In genomic region chr12:117674763-117675162, GRCh38 we compare ENCODE assay signal across 22 cellular contexts.
A peak's percentile ranks its signal among the peaks of the same experiment; 100 is the strongest.
DNase-seq lines count a peak whose midpoint lies in the region; ATAC-seq, FAIRE-seq and TF ChIP-seq lines count a peak whose summit lies in the region.
"Had no signal": no experiment of that assay in that cellular context is flagged by ENCODE, and none has a peak within 500 bp of the region (broad histone marks: within the 10 kb centered on the region; RNA-seq: fewer than 3 reads in every experiment).

No MANE protein-coding gene starts in this region.

- H4K8ac ChIP-seq in H1 (ENCODE audit: extremely low read depth, insufficient read depth, low read length) (no peak overlapping the region), mesenchymal stem cell (ENCODE audit: low read length) (no peak overlapping the region)

- H2BK20ac ChIP-seq in H1 (ENCODE audit: low read length), result no peak overlapping the region

- H3K4ac ChIP-seq in H1 (replicated peaks; ENCODE audit: insufficient read length, low read depth, low read length) (no peak overlapping the region), mesenchymal stem cell (ENCODE audit: low read depth in 1 of 2, low read length in 2 of 2) (no peak overlapping the region)

- H3K27me3 ChIP-seq in H1 (replicated peaks in 1 of 4; ENCODE audit: control insufficient read depth in 3 of 4, extremely low read depth in 1 of 4, insufficient read depth in 3 of 4, low read length in 3 of 4), result no peaks in the 10 kb centered on the region
- H3K27me3 ChIP-seq in mesenchymal stem cell (ENCODE audit: control insufficient read depth in 1 of 2, insufficient read depth in 1 of 2, low read length in 2 of 2), result peaks cover 0 to 29% of the 10 kb centered on the region in 2 experiments
- H3K27me3 ChIP-seq: BLaER1 treated with 17β-estradiol and CSF1 and Interleukin-3, amounts not matched to agents 10 nM and 100 nM had no signal

- no peaks in the 10 kb centered on the region; the same call in 1 of the 2 replicates for H3K23me2 ChIP-seq in H1 (ENCODE audit: low read depth, low read length)

- H2BK5ac ChIP-seq in H1 (ENCODE audit: low read depth, low read length), result no peak overlapping the region
- no peak overlapping the region for H2BK5ac ChIP-seq in mesenchymal stem cell (ENCODE audit: low read depth, low read length, poor library complexity, severe bottlenecking)

- H3K23ac ChIP-seq in H1 (ENCODE audit: insufficient read length) (no peak overlapping the region), mesenchymal stem cell (ENCODE audit: low read length in 2 of 2) (no peak overlapping the region)

- 39% methylated on average over 1 of the region's 1 CpG for WGBS in A549 (ENCODE audit: missing lambda C conversion rate)
- WGBS in H1 (ENCODE audit: extremely low coverage in 1 of 2, insufficient coverage in 1 of 2, insufficient read length in 1 of 2, insufficient replicate concordance in 2 of 2, low coverage in 1 of 2, low lambda C conversion rate in 2 of 2, missing lambda C conversion rate in 1 of 2), 2 experiments, result 83% methylated on average over 1 of the region's 1 CpG; no CpG with 5 or more reads in 1 of the 2 experiments
- 91% methylated on average over 1 of the region's 1 CpG for WGBS in mesenchymal stem cell

- TF ChIP-seq RAD21 in A549 (conservative IDR thresholded peaks at IDR 0.05 in 1 of 2, IDR thresholded peaks at IDR 0.05 in 1 of 2) (no peak), H1 (IDR thresholded peaks at IDR 0.05 in 1 of 2, conservative IDR thresholded peaks at IDR 0.05 in 1 of 2; ENCODE audit: low read depth in 2 of 2, low read length in 2 of 2) (no peak)

- H3K4me2 ChIP-seq in A549, result no peak overlapping the region
- no peak overlapping the region for H3K4me2 ChIP-seq in H1 (ENCODE audit: insufficient read depth in 1 of 2, low read depth in 2 of 2, low read length in 2 of 2)
- no peak overlapping the region for H3K4me2 ChIP-seq in mesenchymal stem cell (ENCODE audit: low read length, poor library complexity, severe bottlenecking)
- H3K4me2 ChIP-seq: BLaER1 treated with 17β-estradiol and CSF1 and Interleukin-3, amounts not matched to agents 10 nM and 100 nM had no signal

- H3K9ac ChIP-seq in H1 (replicated peaks in 1 of 4; ENCODE audit: extremely low read depth in 1 of 4, low read depth in 3 of 4, low read length in 3 of 4), result no peak overlapping the region
- no peak overlapping the region for H3K9ac ChIP-seq in mesenchymal stem cell (ENCODE audit: low read length)
- H3K9ac ChIP-seq: BLaER1 treated with 17β-estradiol and CSF1 and Interleukin-3, amounts not matched to agents 10 nM and 100 nM had no signal

- no peaks in the 10 kb centered on the region for H3K36me3 ChIP-seq in HEK293 (ENCODE audit: control insufficient read depth in 2 of 2, insufficient read depth in 1 of 2, low read length in 2 of 2)
- H3K36me3 ChIP-seq in H1 (ENCODE audit: control insufficient read depth in 2 of 4, insufficient read depth in 4 of 4, low read length in 3 of 4), result no peaks in the 10 kb centered on the region
- no peaks in the 10 kb centered on the region for H3K36me3 ChIP-seq in mesenchymal stem cell (ENCODE audit: control insufficient read depth in 1 of 2, insufficient read depth in 2 of 2, low read depth in 1 of 2, low read length in 2 of 2)
- H3K36me3 ChIP-seq: BLaER1 treated with 17β-estradiol and CSF1 and Interleukin-3, amounts not matched to agents 10 nM and 100 nM had no signal

- H4K5ac ChIP-seq in H1 (ENCODE audit: insufficient read length, low read depth, low read length), result no peak overlapping the region

- H3K79me1 ChIP-seq in H1 (ENCODE audit: low read depth, low read length) (no peaks in the 10 kb centered on the region), mesenchymal stem cell (replicated peaks; ENCODE audit: low read length, poor library complexity, severe bottlenecking) (no peaks in the 10 kb centered on the region)

- TF ChIP-seq CTCF in A549 (IDR thresholded peaks at IDR 0.05), result no peak
- no peak for TF ChIP-seq CTCF in HEK293 (tag by site-specific recombination; IDR thresholded peaks at IDR 0.05)
- TF ChIP-seq CTCF in H1 (IDR thresholded peaks at IDR 0.05; ENCODE audit: control extremely low read depth in 1 of 3, insufficient read depth in 1 of 3, low read depth in 1 of 3, low read length in 3 of 3), result no peak

- H3K27ac ChIP-seq in A549, result no peak overlapping the region
- H3K27ac ChIP-seq in HEK293 (ENCODE audit: extremely low read depth, low read depth, low read length), result no peak overlapping the region
- no peak overlapping the region for H3K27ac ChIP-seq in H1 (ENCODE audit: low read depth, low read length)
- H3K27ac ChIP-seq in mesenchymal stem cell (ENCODE audit: low read length, poor library complexity, severe bottlenecking), result no peak overlapping the region
- H3K27ac ChIP-seq: BLaER1 treated with 17β-estradiol and CSF1 and Interleukin-3, amounts not matched to agents 10 nM and 100 nM; C4-2B had no signal

- H2AFZ ChIP-seq in H1 (ENCODE audit: low read length) (no peak overlapping the region), mesenchymal stem cell (ENCODE audit: low read depth, low read length) (no peak overlapping the region)

- no peaks in the 10 kb centered on the region for H3K9me3 ChIP-seq in A549
- no peaks in the 10 kb centered on the region for H3K9me3 ChIP-seq in HEK293 (ENCODE audit: control insufficient read depth, insufficient read depth, low read depth, low read length)
- H3K9me3 ChIP-seq in H1 (ENCODE audit: insufficient read depth in 2 of 2, low read depth in 1 of 2, low read length in 1 of 2), result no peaks in the 10 kb centered on the region
- H3K9me3 ChIP-seq in mesenchymal stem cell (ENCODE audit: control insufficient read depth, low read length), result peaks cover 7% of the 10 kb centered on the region
- H3K9me3 ChIP-seq: Caco-2 had no signal

- CTCF ChIA-PET in A549 (lab: Yijun Ruan, JAX) (interaction anchor here (0.6 to 1.7 kb wide), 4 partner anchors 12 to 468 kb away, joined by 3 to 5 read pairs (median 4); no protein-coding TSS in a partner anchor), HEK293 (lab: Yijun Ruan, JAX) (interaction anchor here (0.6 to 0.7 kb wide), 2 partner anchors 163 to 1365 kb away, joined by 3 read pairs; no protein-coding TSS in a partner anchor), H1 (lab: Charles Lee; ENCODE audit: partially characterized antibody) (interaction anchor here (0.7 to 2.6 kb wide), 2 partner anchors 83 to 162 kb away, joined by 5 to 8 read pairs; no protein-coding TSS in a partner anchor)

- no peak overlapping the region for H2BK15ac ChIP-seq in H1 (ENCODE audit: low read length)
- H2BK15ac ChIP-seq in mesenchymal stem cell (ENCODE audit: low read depth, poor library complexity, severe bottlenecking), result no peak overlapping the region

- TF ChIP-seq EP300 in A549 (IDR thresholded peaks at IDR 0.05) (no peak), H1 (IDR thresholded peaks at IDR 0.05; ENCODE audit: borderline replicate concordance in 1 of 2, low read depth in 2 of 2, low read length in 2 of 2) (no peak)

- H2AK5ac ChIP-seq in H1 (ENCODE audit: low read depth, low read length), result no peak overlapping the region
- H2AK5ac ChIP-seq in mesenchymal stem cell (ENCODE audit: low read length, severe bottlenecking), result peak overlapping the region; percentile 43

- no peak for FAIRE-seq in A549 (lab: Jason Lieb, UNC)
- FAIRE-seq in H1 (lab: Jason Lieb, UNC), result no peak
- FAIRE-seq: A204.1, D721Med, G401.6, GM12891, GM19239 had no signal

- no peaks in the 10 kb centered on the region for H4K20me1 ChIP-seq in H1 (replicated peaks in 1 of 2; ENCODE audit: control insufficient read depth in 1 of 2, insufficient read depth in 2 of 2, low read length in 2 of 2)
- H4K20me1 ChIP-seq: BLaER1 treated with 17β-estradiol and CSF1 and Interleukin-3, amounts not matched to agents 10 nM and 100 nM had no signal

- ATAC-seq in A549 (no peak), GM21825 (IDR thresholded peaks at IDR 0.05; ENCODE audit: unreplicated experiment) (no peak), HG03378 (IDR thresholded peaks at IDR 0.05; ENCODE audit: unreplicated experiment) (no peak)
- ATAC-seq: CD8-positive, alpha-beta T cell had no signal

- TF ChIP-seq POLR2A in A549 (IDR thresholded peaks at IDR 0.05; ENCODE audit: low read length) (no peak), H1 (IDR thresholded peaks at IDR 0.05; ENCODE audit: control extremely low read depth in 1 of 2, low read depth in 2 of 2, low read length in 2 of 2) (no peak)

- no peak overlapping the region for H3K4me3 ChIP-seq in A549
- no peak overlapping the region for H3K4me3 ChIP-seq in HEK293 (ENCODE audit: low read depth, low read length)
- no peak overlapping the region for H3K4me3 ChIP-seq in H1 (ENCODE audit: extremely low read depth in 1 of 4, insufficient read depth in 2 of 4, low read depth in 3 of 4, low read length in 4 of 4)
- no peak overlapping the region for H3K4me3 ChIP-seq in mesenchymal stem cell (ENCODE audit: insufficient read depth in 1 of 2, low read depth in 1 of 2, low read length in 2 of 2)
- H3K4me3 ChIP-seq: BLaER1 treated with 17β-estradiol and CSF1 and Interleukin-3, amounts not matched to agents 10 nM and 100 nM had no signal

- no peak overlapping the region for H4K91ac ChIP-seq in H1 (replicated peaks; ENCODE audit: insufficient read length, low read length)
- H4K91ac ChIP-seq in mesenchymal stem cell (ENCODE audit: low read length), result no peak overlapping the region

- H3K14ac ChIP-seq in H1 (ENCODE audit: insufficient read length) (no peak overlapping the region), mesenchymal stem cell (ENCODE audit: low read length in 2 of 2) (no peak overlapping the region)

- H3K79me2 ChIP-seq in H1 (ENCODE audit: control insufficient read depth in 1 of 2, insufficient read depth in 2 of 2, low read length in 2 of 2), result no peaks in the 10 kb centered on the region; a peak in 1 of 4 replicates

- H3K4me1 ChIP-seq in A549, result peaks cover 6% of the 10 kb centered on the region
- H3K4me1 ChIP-seq in HEK293 (ENCODE audit: control insufficient read depth, insufficient read depth, low read length), result peaks cover 2% of the 10 kb centered on the region; the same call in 1 of the 2 replicates
- peaks cover 0 to 4% (median 2%) of the 10 kb centered on the region in 4 experiments; a peak in 3 of 7 replicates for H3K4me1 ChIP-seq in H1 (replicated peaks in 1 of 4; ENCODE audit: control insufficient read depth in 3 of 4, insufficient read depth in 4 of 4, low read length in 3 of 4)
- H3K4me1 ChIP-seq in mesenchymal stem cell (ENCODE audit: control insufficient read depth, insufficient read depth, low read depth, low read length), result peaks cover 4% of the 10 kb centered on the region
- H3K4me1 ChIP-seq: BLaER1 treated with 17β-estradiol and CSF1 and Interleukin-3, amounts not matched to agents 10 nM and 100 nM; Caco-2 had no signal

- no peak overlapping the region for H3K18ac ChIP-seq in H1 (ENCODE audit: extremely low read depth, low read length)
- H3K18ac ChIP-seq in mesenchymal stem cell (ENCODE audit: low read depth in 1 of 2, low read length in 2 of 2), result no peak overlapping the region

- H2BK120ac ChIP-seq in H1 (replicated peaks; ENCODE audit: low read depth, low read length) (no peak overlapping the region), mesenchymal stem cell (ENCODE audit: low read depth, low read length) (no peak overlapping the region)

- POLR2A ChIA-PET in A549 (lab: Yijun Ruan, JAX), result no interaction called here
- POLR2A ChIA-PET in HEK293 (lab: Yijun Ruan, JAX), result no interaction called here
- POLR2A ChIA-PET in H1 (lab: Charles Lee; ENCODE audit: partially characterized antibody), result no interaction called here

- H2BK12ac ChIP-seq in H1 (ENCODE audit: low read depth, low read length), result no peak overlapping the region
- H2BK12ac ChIP-seq in mesenchymal stem cell (ENCODE audit: low read length in 2 of 2), result no peak overlapping the region

- H3K56ac ChIP-seq in H1 (replicated peaks; ENCODE audit: insufficient read length, low read depth, low read length), result no peak overlapping the region

- no peak for DNase-seq in A549 (ENCODE audit: low read depth in 1 of 2, low spot score in 1 of 2)
- no peak for DNase-seq in H1 (ENCODE audit: low read depth in 1 of 2, low spot score in 2 of 2)
- DNase-seq in mesenchymal stem cell, result no peak
- DNase-seq in middle frontal gyrus (ENCODE audit: extremely low spot score, low spot score), result no peak
- DNase-seq: 8988T; AML-193; Caco-2; Calu3; CD4-positive, alpha-beta T cell; CD8-positive, alpha-beta T cell; DMS79 treated with DMSO at 0.1 percent for 48 hours; GF-D8 had no signal
